ENCODE assay signal across 12 cellular contexts in genomic region chrX:41352329-41352801, GRCh38. TPM values are rescaled to one million over a fixed set of nuclear protein-coding genes. Genes with fewer than 3 reads are reported as not detected.
DNase-seq lines count a peak whose midpoint lies in the region; ATAC-seq and TF ChIP-seq lines count a peak whose summit lies in the region.
"Had no signal": no experiment of that assay in that cellular context is flagged by ENCODE, and none has a peak within 500 bp of the region (broad histone marks: within the 10 kb centered on the region; RNA-seq: fewer than 3 reads in every experiment).

No MANE protein-coding gene starts in this region.

- BruUV-seq in MCF 10A (replicated peaks; lab: Mats Ljungman, UMichigan) = no TSS peak

- H3K36me3 ChIP-seq in breast epithelium = no peaks in the 10 kb centered on the region

- no peak overlapping the region for H3K27ac ChIP-seq in breast epithelium
- H3K27ac ChIP-seq: BLaER1 had no signal

- peaks cover 50% of the 10 kb centered on the region for H3K36me3 Mint-ChIP-seq in MCF 10A (ENCODE audit: insufficient read depth, unreplicated experiment)
- H3K36me3 Mint-ChIP-seq in central memory CD8-positive, alpha-beta T cell (ENCODE audit: insufficient read depth) = peaks cover 50% of the 10 kb centered on the region
- H3K36me3 Mint-ChIP-seq in stimulated activated naive B cell treated with anti-CD40 and anti-IgM and Interleukin-4, amounts not matched to agents 10 μg/mL and 1 μg/mL and 100 μg/mL, for 72 hours = peaks cover 1 to 35% of the 10 kb centered on the region in 2 donors
- H3K36me3 Mint-ChIP-seq in chondrocyte (ENCODE audit: low read depth) = peaks cover 11% of the 10 kb centered on the region

- no peaks in the 10 kb centered on the region for H3K4me1 ChIP-seq in breast epithelium
- H3K4me1 ChIP-seq: BLaER1 had no signal

- no peaks in the 10 kb centered on the region for H3K9me3 ChIP-seq in breast epithelium
- H3K9me3 ChIP-seq: BLaER1 had no signal

- POLR2A ChIA-PET in MCF 10A (lab: Yijun Ruan, JAX) = interaction anchor here (1.2 kb wide), 1 partner anchor 16 kb away, joined by 6 read pairs; no protein-coding TSS in a partner anchor

- no peaks in the 10 kb centered on the region for H3K27me3 ChIP-seq in breast epithelium
- H3K27me3 ChIP-seq: BLaER1 had no signal

- H3K4me3 ChIP-seq in breast epithelium = no peak overlapping the region
- H3K4me3 ChIP-seq: BLaER1 had no signal

- no peak for ATAC-seq in central memory CD8-positive, alpha-beta T cell (replicated peaks; ENCODE audit: extremely low read depth, poor library complexity, severe bottlenecking)
- ATAC-seq in stimulated activated naive B cell treated with anti-CD40 and anti-IgM and Interleukin-4, amounts not matched to agents 10 μg/mL and 1 μg/mL and 100 μg/mL, for 72 hours (replicated peaks) = peak in 1 of 2 donors; percentile 19

- no peaks in the 10 kb centered on the region for H3K27me3 Mint-ChIP-seq in MCF 10A (ENCODE audit: insufficient read depth, unreplicated experiment)
- H3K27me3 Mint-ChIP-seq in central memory CD8-positive, alpha-beta T cell = no peaks in the 10 kb centered on the region
- no peaks in the 10 kb centered on the region for H3K27me3 Mint-ChIP-seq in stimulated activated naive B cell treated with anti-CD40 and anti-IgM and Interleukin-4, amounts not matched to agents 10 μg/mL and 1 μg/mL and 100 μg/mL, for 72 hours
- H3K27me3 Mint-ChIP-seq in chondrocyte (ENCODE audit: low read depth) = no peaks in the 10 kb centered on the region

- intact Hi-C loops in MCF 10A (cut with micrococcal nuclease) = no loop called here
- intact Hi-C loops in breast epithelium (cut with DNase I; ENCODE audit: low total_unique reads) = no loop called here

- no peaks in the 10 kb centered on the region for H3K9me3 Mint-ChIP-seq in MCF 10A (ENCODE audit: unreplicated experiment)
- no peaks in the 10 kb centered on the region for H3K9me3 Mint-ChIP-seq in central memory CD8-positive, alpha-beta T cell
- H3K9me3 Mint-ChIP-seq in stimulated activated naive B cell treated with anti-CD40 and anti-IgM and Interleukin-4, amounts not matched to agents 10 μg/mL and 1 μg/mL and 100 μg/mL, for 72 hours = no peaks in the 10 kb centered on the region
- no peaks in the 10 kb centered on the region for H3K9me3 Mint-ChIP-seq in chondrocyte (ENCODE audit: low read depth)

- H3K27ac Mint-ChIP-seq in MCF 10A (ENCODE audit: low read depth, unreplicated experiment) (no peak overlapping the region), chondrocyte (ENCODE audit: unreplicated experiment) (no peak overlapping the region)
- peak overlapping the region; percentile 86 for H3K27ac Mint-ChIP-seq in central memory CD8-positive, alpha-beta T cell (ENCODE audit: low read depth)
- peak overlapping the region; percentile 67 for H3K27ac Mint-ChIP-seq in stimulated activated naive B cell treated with anti-CD40 and anti-IgM and Interleukin-4, amounts not matched to agents 10 μg/mL and 1 μg/mL and 100 μg/mL, for 72 hours

- no peak for TF ChIP-seq POLR2A in breast epithelium (IDR thresholded peaks at IDR 0.05)

- no peak for TF ChIP-seq CTCF in MCF 10A (IDR thresholded peaks at IDR 0.05; ENCODE audit: unreplicated experiment)
- no peak for TF ChIP-seq CTCF in breast epithelium (IDR thresholded peaks at IDR 0.05)
- no peak for TF ChIP-seq CTCF in chondrocyte (IDR thresholded peaks at IDR 0.05)

- DNase-seq in MCF 10A (ENCODE audit: unreplicated experiment) (peak; percentile 78), breast epithelium (ENCODE audit: low spot score in 2 of 2) (no peak), OCI-M1 (lab: John Stamatoyannopoulos, UW) (peak; percentile 46), Ammon's horn (ENCODE audit: low spot score) (no peak), chondrocyte (ENCODE audit: low spot score) (no peak)
- no peak for DNase-seq in central memory CD8-positive, alpha-beta T cell (ENCODE audit: low spot score in 2 of 2)
- no peak for DNase-seq in stimulated activated naive B cell treated with anti-CD40 and anti-IgM and Interleukin-4, amounts not matched to agents 10 μg/mL and 1 μg/mL and 100 μg/mL, for 72 hours
- DNase-seq in central memory CD4-positive, alpha-beta T cell = no peak
- DNase-seq: activated CD4-positive, CD25-positive, alpha-beta regulatory T cell; retina; stimulated activated CD4-positive, alpha-beta T cell treated with anti-CD3 and anti-CD28 coated beads, Interleukin-4, amount 100 ng/mL, for 1 hour had no signal

- CTCF ChIA-PET in MCF 10A (lab: Yijun Ruan, JAX) = no interaction called here

- H3K4me3 Mint-ChIP-seq in MCF 10A (ENCODE audit: unreplicated experiment) (no peak overlapping the region), chondrocyte (ENCODE audit: unreplicated experiment) (no peak overlapping the region)
- H3K4me3 Mint-ChIP-seq in central memory CD8-positive, alpha-beta T cell = peak overlapping the region; percentile 40
- H3K4me3 Mint-ChIP-seq in stimulated activated naive B cell treated with anti-CD40 and anti-IgM and Interleukin-4, amounts not matched to agents 10 μg/mL and 1 μg/mL and 100 μg/mL, for 72 hours = no peak overlapping the region

- peaks cover 25% of the 10 kb centered on the region for H3K4me1 Mint-ChIP-seq in MCF 10A (ENCODE audit: insufficient read depth, unreplicated experiment)
- peaks cover 21% of the 10 kb centered on the region for H3K4me1 Mint-ChIP-seq in central memory CD8-positive, alpha-beta T cell
- H3K4me1 Mint-ChIP-seq in stimulated activated naive B cell treated with anti-CD40 and anti-IgM and Interleukin-4, amounts not matched to agents 10 μg/mL and 1 μg/mL and 100 μg/mL, for 72 hours = peaks cover 0 to 9% of the 10 kb centered on the region in 2 donors
- peaks cover 26% of the 10 kb centered on the region for H3K4me1 Mint-ChIP-seq in chondrocyte (ENCODE audit: low read depth)

RNA-seq across cellular contexts. Expression of gene DDX3X, which starts 18.4 kb away (rescaled TPM):
- total RNA-seq in MCF 10A (2022) (290 and 297 TPM in 2 replicates), breast epithelium (100 to 1,000 TPM; 239 to 375 (median 248) TPM), chondrocyte (199 to 261 TPM (median 201 TPM) in 3 replicates)

Comparison
In these comparisons a context has a peak if more than half of its experiments do, and no peak if none do; other contexts are left out.
1. DNase-seq: peak in MCF 10A (single experiment) and OCI-M1 (single experiment); none in breast epithelium (0 of 2), central memory CD8-positive, alpha-beta T cell (0 of 2), stimulated activated naive B cell treated with anti-CD40 and anti-IgM and Interleukin-4, amounts not matched to agents 10 μg/mL and 1 μg/mL and 100 μg/mL, for 72 hours (single experiment), Ammon's horn (single experiment), chondrocyte (single experiment) and central memory CD4-positive, alpha-beta T cell (single experiment).
2. H3K27ac Mint-ChIP-seq: peak in central memory CD8-positive, alpha-beta T cell (single experiment) and stimulated activated naive B cell treated with anti-CD40 and anti-IgM and Interleukin-4, amounts not matched to agents 10 μg/mL and 1 μg/mL and 100 μg/mL, for 72 hours (single experiment); none in MCF 10A (single experiment) and chondrocyte (single experiment).